16 cellular contexts compared by ENCODE assay signal in genomic region chr2:75456825-75457224, GRCh38.
DNase-seq lines count a peak whose midpoint lies in the region; ATAC-seq and TF ChIP-seq lines count a peak whose summit lies in the region.
"Had no signal": no experiment of that assay in that cellular context is flagged by ENCODE, and none has a peak within 500 bp of the region (broad histone marks: within the 10 kb centered on the region; RNA-seq: fewer than 3 reads in every experiment).

No MANE protein-coding gene starts in this region.

- H3K79me2 ChIP-seq in GM23338 (replicated peaks; ENCODE audit: insufficient read depth) (no peaks in the 10 kb centered on the region), Karpas-422 (ENCODE audit: low read length) (no peaks in the 10 kb centered on the region)

- ATAC-seq in GM23338 = no peak
- no peak for ATAC-seq in GM21390 (IDR thresholded peaks at IDR 0.05; ENCODE audit: unreplicated experiment)
- ATAC-seq in GM18511 (IDR thresholded peaks at IDR 0.05; ENCODE audit: unreplicated experiment) = no peak
- ATAC-seq: HCT116 had no signal

- H4K20me1 ChIP-seq in GM23338 (replicated peaks; ENCODE audit: insufficient read depth) (no peaks in the 10 kb centered on the region), Karpas-422 (ENCODE audit: insufficient read depth, low read depth, low read length) (no peaks in the 10 kb centered on the region)

- H3K27ac Mint-ChIP-seq in GM23338 (no peak overlapping the region), endodermal cell (no peak overlapping the region), type B pancreatic cell (no peak overlapping the region)
- H3K27ac Mint-ChIP-seq: H9 had no signal

- H3K27me3 Mint-ChIP-seq in GM23338 (ENCODE audit: insufficient read depth, low read depth, poor library complexity) (peaks cover 2% of the 10 kb centered on the region), endodermal cell (ENCODE audit: insufficient read depth) (peaks cover 3% of the 10 kb centered on the region), type B pancreatic cell (peaks cover 3% of the 10 kb centered on the region)

- peaks cover 19% of the 10 kb centered on the region for H3K4me1 Mint-ChIP-seq in GM23338
- peaks cover 33% of the 10 kb centered on the region for H3K4me1 Mint-ChIP-seq in endodermal cell
- H3K4me1 Mint-ChIP-seq in type B pancreatic cell (ENCODE audit: unreplicated experiment) = peaks cover 10% of the 10 kb centered on the region
- H3K4me1 Mint-ChIP-seq: CD4-positive, alpha-beta memory T cell had no signal

- H3K27ac ChIP-seq in GM23338 (ENCODE audit: low read depth) = no peak overlapping the region
- no peak overlapping the region for H3K27ac ChIP-seq in Karpas-422 (ENCODE audit: low read length)
- no peak overlapping the region for H3K27ac ChIP-seq in endodermal cell (ENCODE audit: low read depth, low read length)

- DNase-seq in GM23338 (ENCODE audit: low spot score) = no peak
- DNase-seq in Karpas-422 = peak; percentile 53
- DNase-seq in endodermal cell = no peak
- no peak for DNase-seq in type B pancreatic cell (ENCODE audit: extremely low spot score, unreplicated experiment)
- DNase-seq in dedifferentiated amniotic fluid mesenchymal stem cell (ENCODE audit: extremely low spot score) = no peak
- DNase-seq: C1 segment of cervical spinal cord; Calu3; CD4-positive, alpha-beta memory T cell; COR-L47; DMS53; DMS79 treated with DMSO at 0.1 percent for 48 hours; GF-D8; H9 had no signal

- no peak overlapping the region for H3K9ac ChIP-seq in Karpas-422 (ENCODE audit: low read length)
- H3K9ac ChIP-seq in endodermal cell (ENCODE audit: extremely low read depth, low read length, poor library complexity, severe bottlenecking) = no peak overlapping the region

- no peaks in the 10 kb centered on the region for H3K36me3 Mint-ChIP-seq in GM23338 (ENCODE audit: low read depth)
- H3K36me3 Mint-ChIP-seq in endodermal cell (ENCODE audit: low read depth) = no peaks in the 10 kb centered on the region
- no peaks in the 10 kb centered on the region for H3K36me3 Mint-ChIP-seq in type B pancreatic cell
- H3K36me3 Mint-ChIP-seq: CD4-positive, alpha-beta memory T cell had no signal

- H2AFZ ChIP-seq in GM23338 (peak overlapping the region; percentile 28; the same call in 1 of the 2 replicates), Karpas-422 (ENCODE audit: low read length) (peak overlapping the region; percentile 33; the same call in 1 of the 2 replicates)

- H3K4me3 ChIP-seq in GM23338 (no peak overlapping the region), Karpas-422 (ENCODE audit: low read length) (no peak overlapping the region), endodermal cell (ENCODE audit: low read length) (no peak overlapping the region)

- H3K36me3 ChIP-seq in GM23338 (ENCODE audit: insufficient read depth) = no peaks in the 10 kb centered on the region
- no peaks in the 10 kb centered on the region for H3K36me3 ChIP-seq in Karpas-422 (ENCODE audit: insufficient read depth, low read length)
- H3K36me3 ChIP-seq in endodermal cell (ENCODE audit: control insufficient read depth, insufficient read depth, low read length) = no peaks in the 10 kb centered on the region

- no peaks in the 10 kb centered on the region for H3K9me3 ChIP-seq in Karpas-422 (ENCODE audit: low read length)
- H3K9me3 ChIP-seq in endodermal cell (ENCODE audit: control insufficient read depth, low read length) = peaks cover 16% of the 10 kb centered on the region

- H3K4me3 Mint-ChIP-seq in GM23338 (no peak overlapping the region), endodermal cell (no peak overlapping the region), type B pancreatic cell (no peak overlapping the region)
- H3K4me3 Mint-ChIP-seq: CD4-positive, alpha-beta memory T cell; H9 had no signal

- WGBS in endodermal cell (ENCODE audit: insufficient coverage in 1 of 2, insufficient read length in 1 of 2), 2 experiments = 87% methylated on average over 4 of the region's 4 CpGs

- TF ChIP-seq CTCF in GM23338 (conservative IDR thresholded peaks at IDR 0.05; ENCODE audit: low read depth in 2 of 2) = no peak; a peak in 1 of 4 replicates
- peak; percentile 47 for TF ChIP-seq CTCF in endodermal cell (conservative IDR thresholded peaks at IDR 0.05)
- peak; percentile 38 for TF ChIP-seq CTCF in type B pancreatic cell (conservative IDR thresholded peaks at IDR 0.05)

- H3K4me2 ChIP-seq in GM23338 = no peak overlapping the region
- no peak overlapping the region for H3K4me2 ChIP-seq in Karpas-422 (ENCODE audit: low read depth, low read length, poor library complexity, severe bottlenecking)

- peaks cover 22% of the 10 kb centered on the region for H3K4me1 ChIP-seq in GM23338 (ENCODE audit: insufficient read depth)
- H3K4me1 ChIP-seq in Karpas-422 (ENCODE audit: low read length) = peaks cover 18% of the 10 kb centered on the region
- no peaks in the 10 kb centered on the region for H3K4me1 ChIP-seq in endodermal cell (ENCODE audit: control insufficient read depth, insufficient read depth, low read length)

- H3K27me3 ChIP-seq in GM23338 (ENCODE audit: insufficient read depth) (no peaks in the 10 kb centered on the region), Karpas-422 (ENCODE audit: low read length) (no peaks in the 10 kb centered on the region), endodermal cell (ENCODE audit: control insufficient read depth, insufficient read depth, low read length, poor library complexity, severe bottlenecking) (no peaks in the 10 kb centered on the region)

- peaks cover 5% of the 10 kb centered on the region; the same call in 1 of the 2 replicates for H3K9me2 ChIP-seq in GM23338 (ENCODE audit: insufficient read depth)
- no peaks in the 10 kb centered on the region for H3K9me2 ChIP-seq in Karpas-422 (replicated peaks; ENCODE audit: insufficient read depth, low read length)

- H3F3A ChIP-seq in GM23338 (replicated peaks; ENCODE audit: low read depth) = no peaks in the 10 kb centered on the region

- H3K9me3 Mint-ChIP-seq in GM23338 (no peaks in the 10 kb centered on the region; the same call in 1 of the 3 replicates), endodermal cell (peaks cover 14% of the 10 kb centered on the region), type B pancreatic cell (no peaks in the 10 kb centered on the region)

TF ChIP-seq in GM23338, 12 proteins besides CTCF, POLR2A, EP300 and RAD21 (continues in another document):
- TF ChIP-seq ZNF462 (CRISPR knock-in tag; IDR thresholded peaks at IDR 0.05) = no peak
- no peak for TF ChIP-seq EZH2 (IDR thresholded peaks at IDR 0.05; ENCODE audit: low read depth, unreplicated experiment)
- TF ChIP-seq CREB1 (CRISPR knock-in tag; IDR thresholded peaks at IDR 0.05; ENCODE audit: low read depth) = no peak
- no peak for TF ChIP-seq POLR2AphosphoS5 (IDR thresholded peaks at IDR 0.05; ENCODE audit: low read depth)

Comparison
In these comparisons a context has a peak if more than half of its experiments do, and no peak if none do; other contexts are left out.
1. CTCF ChIP-seq: peak in endodermal cell (single experiment) and type B pancreatic cell (single experiment); none in GM23338 (0 of 2).